Comparison of ENCODE assay signal across 8 cellular contexts in the genomic region with DNA sequence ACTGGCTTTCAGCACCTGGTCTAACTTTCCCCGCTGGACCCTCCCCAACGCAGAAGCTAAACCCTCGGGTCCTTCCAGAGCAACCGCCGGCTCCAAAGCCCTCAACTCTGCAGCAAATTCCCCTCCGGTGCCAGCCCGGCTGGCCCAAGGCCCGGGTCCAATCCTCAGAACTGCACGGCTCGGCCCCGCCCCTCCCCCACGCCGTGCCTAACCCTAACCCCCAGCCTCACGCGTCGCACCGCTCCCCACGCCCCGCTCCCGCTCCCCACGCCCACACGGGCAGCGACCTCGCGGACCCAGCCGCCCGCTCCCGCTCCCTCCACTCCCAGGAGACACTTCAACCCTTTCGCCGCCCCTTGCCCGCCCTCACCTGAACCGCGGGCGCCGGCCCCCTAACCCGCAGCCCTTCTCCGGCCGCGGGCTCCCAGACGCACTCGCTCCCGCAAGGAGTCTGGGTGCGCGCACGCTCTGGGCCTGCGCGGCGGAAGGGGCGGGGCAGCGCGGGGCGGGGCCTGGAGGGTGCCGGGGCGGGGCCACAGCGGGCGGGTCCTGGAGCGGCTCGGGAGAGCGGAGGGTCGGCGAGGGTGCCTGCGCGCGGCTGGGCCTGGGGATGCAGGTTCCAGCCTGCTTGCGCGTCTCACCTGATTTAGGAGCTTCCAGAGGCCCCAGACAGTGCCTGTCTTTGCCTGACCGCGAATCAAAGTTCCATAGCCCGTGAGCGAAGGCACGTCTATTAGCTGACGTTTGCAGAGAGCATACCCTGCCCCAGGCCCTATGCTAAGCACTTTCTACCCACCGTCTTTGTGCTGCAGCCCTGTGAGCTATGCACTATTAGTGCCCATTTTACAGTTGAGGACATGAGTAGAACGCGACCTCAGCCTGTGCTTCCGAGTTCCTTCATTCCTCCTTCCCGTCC. TPM values are rescaled to one million over a fixed set of nuclear protein-coding genes. Genes with fewer than 3 reads are reported as not detected.
DNase-seq lines count a peak whose midpoint lies in the region; ATAC-seq and TF ChIP-seq lines count a peak whose summit lies in the region.

A gene (minus strand): TSS at position 453 of the 916 bp plus-strand sequence. CDS start 2,729 bp downstream, outside the sequence.

- no peaks in the 10 kb centered on the region for H3K9me3 Mint-ChIP-seq in activated naive CD8-positive, alpha-beta T cell treated with anti-CD3 and anti-CD28 coated beads, Interleukin-2, amount 10 ng/mL, durations not matched to agents 7 days and 5 days

- no peaks in the 10 kb centered on the region for H4K20me1 ChIP-seq in SU-DHL-6 (ENCODE audit: low read depth, low read length)

- H3F3A ChIP-seq in SU-DHL-6 (ENCODE audit: insufficient read depth), result peaks cover 9% of the 10 kb centered on the region; the same call in 1 of the 2 replicates

- H3K4me2 ChIP-seq in SU-DHL-6 (ENCODE audit: low read depth, low read length, poor library complexity, severe bottlenecking) (peak within 1 kb of the TSS; percentile 57), parathyroid adenoma (ENCODE audit: low read length) (peak within 1 kb of the TSS; percentile 82)

- H3K27me3 Mint-ChIP-seq in activated naive CD8-positive, alpha-beta T cell treated with anti-CD3 and anti-CD28 coated beads, Interleukin-2, amount 10 ng/mL, durations not matched to agents 7 days and 5 days, result peaks cover 3% of the 10 kb centered on the region

- ATAC-seq in activated naive CD8-positive, alpha-beta T cell treated with anti-CD3 and anti-CD28 coated beads, Interleukin-2, amount 10 ng/mL, durations not matched to agents 7 days and 5 days (ENCODE audit: low read depth), result peak; percentile 96
- ATAC-seq in Right ventricle myocardium inferior, result peak; percentile 100

- H3K4me3 Mint-ChIP-seq in activated naive CD8-positive, alpha-beta T cell treated with anti-CD3 and anti-CD28 coated beads, Interleukin-2, amount 10 ng/mL, durations not matched to agents 7 days and 5 days, result peak within 1 kb of the TSS; percentile 88

- peak within 1 kb of the TSS; percentile 18; the same call in 1 of the 2 replicates for H3K27ac ChIP-seq in SU-DHL-6 (ENCODE audit: low read depth, low read length)
- peak within 1 kb of the TSS; percentile 54 for H3K27ac ChIP-seq in parathyroid adenoma
- H3K27ac ChIP-seq in tibial artery, result peak within 1 kb of the TSS; percentile 76 to 81

- TF ChIP-seq CTCF in GM10248 (IDR thresholded peaks at IDR 0.05; ENCODE audit: control extremely low read depth, extremely low read depth, low read depth, missing control alignments), result no peak
- TF ChIP-seq CTCF in HFF-Myc (IDR thresholded peaks at IDR 0.05; ENCODE audit: low read depth, low read length, missing control alignments), result no peak
- no peak for TF ChIP-seq CTCF in SU-DHL-6 (IDR thresholded peaks at IDR 0.05; ENCODE audit: insufficient read depth, low read length, poor library complexity, severe bottlenecking)
- TF ChIP-seq CTCF in parathyroid adenoma (IDR thresholded peaks at IDR 0.05), result no peak
- no peak for TF ChIP-seq CTCF in tibial artery (IDR thresholded peaks at IDR 0.05)

- H3K27ac Mint-ChIP-seq in activated naive CD8-positive, alpha-beta T cell treated with anti-CD3 and anti-CD28 coated beads, Interleukin-2, amount 10 ng/mL, durations not matched to agents 7 days and 5 days, result peak within 1 kb of the TSS; percentile 86

- peaks cover 21% of the 10 kb centered on the region for H3K36me3 Mint-ChIP-seq in activated naive CD8-positive, alpha-beta T cell treated with anti-CD3 and anti-CD28 coated beads, Interleukin-2, amount 10 ng/mL, durations not matched to agents 7 days and 5 days

- POLR2A ChIA-PET in GM10248 (lab: Yijun Ruan, JAX), result interaction anchor here (0.6 kb wide), 1 partner anchor 39 kb away, joined by 4 read pairs; no protein-coding TSS in a partner anchor
- POLR2A ChIA-PET in activated naive CD8-positive, alpha-beta T cell treated with anti-CD3 and anti-CD28 coated beads, Interleukin-2, amount 10 ng/mL, durations not matched to agents 7 days and 5 days (lab: Charles Lee), result interaction anchor here (1.0 to 1.7 kb wide), 2 partner anchors 107 to 108 kb away, joined by 3 to 9 read pairs; a partner anchor contains a TSS

- peak; percentile 98 for DNase-seq in GM10248 (ENCODE audit: extremely low spot score)
- peak; percentile 4 for DNase-seq in HFF-Myc (ENCODE audit: extremely low read depth, low read depth)
- DNase-seq in NAMALWA (ENCODE audit: low spot score), result peak; percentile 87
- DNase-seq in activated naive CD8-positive, alpha-beta T cell treated with anti-CD3 and anti-CD28 coated beads, Interleukin-2, amount 10 ng/mL, durations not matched to agents 7 days and 5 days, result peak; percentile 95
- peak; percentile 96 for DNase-seq in Right ventricle myocardium inferior (ENCODE audit: missing footprints)
- DNase-seq in tibial artery, result peak; percentile 74 to 90

- H3K9me2 ChIP-seq in SU-DHL-6 (replicated peaks; ENCODE audit: insufficient read depth, low read length), result no peaks in the 10 kb centered on the region

- H2AFZ ChIP-seq in SU-DHL-6 (ENCODE audit: low read depth, low read length, severe bottlenecking) (no peak within 1 kb of the TSS), parathyroid adenoma (peak within 1 kb of the TSS; percentile 81)

- H3K4me1 ChIP-seq in parathyroid adenoma (no peaks in the 10 kb centered on the region), tibial artery (peaks cover 3 to 13% (median 7%) of the 10 kb centered on the region in 4 donors)

- peaks cover 16% of the 10 kb centered on the region; the same call in 1 of the 2 replicates for H3K79me2 ChIP-seq in SU-DHL-6 (ENCODE audit: insufficient read depth, low read length)
- no peaks in the 10 kb centered on the region for H3K79me2 ChIP-seq in parathyroid adenoma

- H3K9me3 ChIP-seq in SU-DHL-6 (ENCODE audit: insufficient read depth, low read length) (no peaks in the 10 kb centered on the region), parathyroid adenoma (ENCODE audit: control insufficient read depth, low read length) (no peaks in the 10 kb centered on the region), tibial artery (no peaks in the 10 kb centered on the region)

- H3K4me1 Mint-ChIP-seq in activated naive CD8-positive, alpha-beta T cell treated with anti-CD3 and anti-CD28 coated beads, Interleukin-2, amount 10 ng/mL, durations not matched to agents 7 days and 5 days, result peaks cover 17% of the 10 kb centered on the region

- intact Hi-C loops in Right ventricle myocardium inferior (cut with DNase I), result loop anchor here (5.0 kb wide), 1 partner anchor 172 kb away; a partner anchor contains a TSS
- intact Hi-C loops in tibial artery (cut with DNase I; ENCODE audit: low total_unique reads), result loop anchor here (10.0 kb wide), 1 partner anchor 169 kb away; a partner anchor contains a TSS

- H3K36me3 ChIP-seq in SU-DHL-6 (ENCODE audit: low read length) (peaks cover 7% of the 10 kb centered on the region), parathyroid adenoma (ENCODE audit: control insufficient read depth, insufficient read depth, low read length) (no peaks in the 10 kb centered on the region), tibial artery (peaks cover 17 to 25% (median 20%) of the 10 kb centered on the region in 3 donors)

- H3K4me3 ChIP-seq in HFF-Myc (replicated peaks; ENCODE audit: low read depth, low read length) (peak within 1 kb of the TSS; percentile 90), SU-DHL-6 (ENCODE audit: insufficient read depth, low read length, poor library complexity, severe bottlenecking) (peak within 1 kb of the TSS; percentile 64), parathyroid adenoma (ENCODE audit: low read depth, low read length) (peak within 1 kb of the TSS; percentile 72), tibial artery (peak within 1 kb of the TSS; percentile 72 to 86)

- H3K27me3 ChIP-seq in SU-DHL-6 (ENCODE audit: low read length), result no peaks in the 10 kb centered on the region
- no peaks in the 10 kb centered on the region for H3K27me3 ChIP-seq in parathyroid adenoma (ENCODE audit: control insufficient read depth, insufficient read depth, low read length)
- H3K27me3 ChIP-seq in tibial artery, result no peaks in the 10 kb centered on the region

- CTCF ChIA-PET in GM10248 (lab: Yijun Ruan, JAX), result interaction anchor here (1.0 to 1.4 kb wide), 3 partner anchors 9 to 236 kb away, joined by 3 to 5 read pairs (median 3); no protein-coding TSS in a partner anchor

- H3K9ac ChIP-seq in SU-DHL-6 (ENCODE audit: low read length), result peak within 1 kb of the TSS; percentile 65
- H3K9ac ChIP-seq in parathyroid adenoma, result peak within 1 kb of the TSS; percentile 28

RNA-seq across cellular contexts. Expression of the gene that starts here (rescaled TPM):
- 10 to 100 TPM; 40.4 to 49.0 TPM for total RNA-seq in activated naive CD8-positive, alpha-beta T cell treated with anti-CD3 and anti-CD28 coated beads, Interleukin-2, amount 10 ng/mL, durations not matched to agents 7 days and 5 days
- total RNA-seq in Right ventricle myocardium inferior, result 11.5 TPM

Comparison
In these comparisons a context has a peak if more than half of its experiments do, and no peak if none do; other contexts are left out.
1. Peak in every context shown above with its lines: DNase-seq, ATAC-seq, H3K4me3 ChIP-seq and H3K27ac ChIP-seq.
2. DNase-seq: peak in every context shown above with its lines; median percentile 98 in GM10248; 96 in Right ventricle myocardium inferior; 95 in activated naive CD8-positive, alpha-beta T cell treated with anti-CD3 and anti-CD28 coated beads, Interleukin-2, amount 10 ng/mL, durations not matched to agents 7 days and 5 days; 87 in NAMALWA; 82 in tibial artery; 4 in HFF-Myc.
3. H3K27ac ChIP-seq: peak in every context shown above with its lines; median percentile 78 in tibial artery; 54 in parathyroid adenoma; 18 in SU-DHL-6.